1 cellular context compared by ENCODE assay signal in the genomic region with DNA sequence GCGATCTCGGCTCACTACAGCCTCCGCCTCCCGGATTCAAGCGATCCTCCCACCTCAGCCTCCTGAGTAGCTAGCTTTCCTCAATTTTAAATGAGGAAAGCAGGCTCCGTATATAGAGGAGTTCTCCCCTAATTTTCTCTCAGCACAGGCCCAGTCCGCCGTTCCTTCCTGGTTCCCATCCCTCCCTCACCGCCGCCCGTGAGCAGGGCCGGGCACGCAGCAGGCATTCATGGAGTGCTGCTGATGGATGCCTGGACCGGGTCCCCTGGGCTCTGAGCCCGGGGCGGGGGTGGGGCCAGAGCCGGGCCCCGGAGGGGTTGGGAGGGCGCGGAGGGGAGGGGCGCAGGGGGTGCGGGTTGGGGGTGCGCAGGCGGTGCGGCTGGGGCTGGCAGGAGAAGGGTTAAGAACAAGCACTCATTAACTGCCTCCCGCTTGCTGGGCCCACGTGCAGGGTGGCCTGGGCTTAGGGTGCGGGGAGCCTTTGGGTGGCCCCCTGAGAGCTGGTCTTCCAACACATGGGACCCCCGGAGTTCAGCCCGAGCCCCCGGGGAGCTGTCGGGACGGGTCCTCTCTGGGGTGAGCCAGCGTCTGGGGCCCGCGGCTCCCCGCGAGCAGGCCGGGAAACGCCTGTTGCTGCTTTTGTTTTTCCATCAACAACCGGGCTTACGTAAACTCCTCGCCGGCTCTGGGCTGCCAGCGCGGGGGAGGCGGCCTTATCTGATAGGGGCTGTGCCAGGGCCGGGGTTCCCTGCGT.
TF ChIP-seq lines count a peak whose summit lies in the region.

No MANE protein-coding gene starts in this region.

TF ChIP-seq in K562, 482 proteins besides CTCF, POLR2A, EP300 and RAD21 (continued from another document):
- TF ChIP-seq ZC3H8 (IDR thresholded peaks at IDR 0.05): no peak
- TF ChIP-seq ZNF644 (tag; IDR thresholded peaks at IDR 0.05; ENCODE audit: low read depth): no peak
- peak; percentile 73 for TF ChIP-seq EGR1 (conservative IDR thresholded peaks at IDR 0.05)
- TF ChIP-seq RB1 (IDR thresholded peaks at IDR 0.05; ENCODE audit: low read depth): 0 out of 2 replicates have a peak, but pooled peaks have one; percentile 31
- peak; percentile 57 for TF ChIP-seq HMGN3 (IDR thresholded peaks at IDR 0.05; ENCODE audit: borderline replicate concordance, extremely low read depth, insufficient read length, low read depth, low read length)
- peak; percentile 68 for TF ChIP-seq CCNT2 (IDR thresholded peaks at IDR 0.05; ENCODE audit: borderline replicate concordance, extremely low read depth, insufficient read length, low read depth, low read length)
- peak; percentile 77; the same call in 1 of the 2 replicates for TF ChIP-seq FOXJ2 (tag; IDR thresholded peaks at IDR 0.05)
- peak; percentile 32 for TF ChIP-seq ZFP36 (IDR thresholded peaks at IDR 0.05; ENCODE audit: low read depth, low read length, partially characterized antibody)
- TF ChIP-seq RFX1 (IDR thresholded peaks at IDR 0.05): no peak
- no peak for TF ChIP-seq ZNF347 (CRISPR knock-in tag; IDR thresholded peaks at IDR 0.05; ENCODE audit: low read depth)
